In genomic region chr20:15708984-15709598, GRCh38 we compare ENCODE assay signal across 1 cellular context.
A peak's percentile ranks its signal among the peaks of the same experiment; 100 is the strongest.
TF ChIP-seq lines count a peak whose summit lies in the region.

No MANE protein-coding gene starts in this region.

TF ChIP-seq in HepG2, 621 proteins besides CTCF, POLR2A, EP300 and RAD21 (continued from another document):
- TF ChIP-seq ZNF142 (CRISPR knock-in tag; IDR thresholded peaks at IDR 0.05) (no peak), HOXA5 (CRISPR knock-in tag; IDR thresholded peaks at IDR 0.05) (peak; percentile 64; the same call in 1 of the 2 replicates), ZNF644 (CRISPR knock-in tag; IDR thresholded peaks at IDR 0.05; ENCODE audit: low read depth) (peak; percentile 73; the same call in 1 of the 2 replicates), GABPB1 (CRISPR knock-in tag; IDR thresholded peaks at IDR 0.05) (0 out of 2 replicates have a peak, but pooled peaks have one; percentile 23), SALL1 (CRISPR knock-in tag; IDR thresholded peaks at IDR 0.05) (peak; percentile 50; the same call in 1 of the 2 replicates), ZMYM4 (CRISPR knock-in tag; IDR thresholded peaks at IDR 0.05) (peak; percentile 32; the same call in 1 of the 2 replicates), KDM2A (CRISPR knock-in tag; IDR thresholded peaks at IDR 0.05; ENCODE audit: borderline replicate concordance, low read depth) (peak; percentile 66; the same call in 1 of the 2 replicates), AGO1 (IDR thresholded peaks at IDR 0.05; ENCODE audit: low read depth, low read length, poor library complexity, severe bottlenecking) (peak; percentile 62)
TF ChIP-seq in HepG2: peak in this region for 16.
